Comparison of ENCODE assay signal across 19 cellular contexts in the genomic region with DNA sequence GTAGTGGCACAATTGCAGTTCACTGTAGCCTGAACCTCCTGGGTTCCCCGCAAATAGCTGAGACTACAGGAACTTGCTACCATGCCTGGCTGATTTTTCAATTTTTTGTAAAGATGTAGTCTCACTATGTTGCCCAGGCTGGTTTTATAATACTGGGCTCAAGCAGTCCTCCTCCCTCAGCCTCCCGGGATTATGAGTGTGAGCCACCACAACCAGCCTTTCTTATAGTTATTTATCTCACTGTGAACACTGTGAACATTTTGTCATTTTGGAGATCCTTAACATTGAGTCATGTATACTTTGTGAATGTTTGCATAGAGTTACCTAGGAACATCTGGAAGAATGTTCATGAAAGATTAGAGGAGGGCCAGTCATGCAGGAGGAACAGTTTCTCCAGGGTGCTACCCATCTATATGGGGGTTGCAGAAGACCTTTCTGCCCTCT.
A peak's percentile ranks its signal among the peaks of the same experiment; 100 is the strongest.
DNase-seq lines count a peak whose midpoint lies in the region; ATAC-seq, FAIRE-seq and TF ChIP-seq lines count a peak whose summit lies in the region.
"Had no signal": no experiment of that assay in that cellular context is flagged by ENCODE, and none has a peak within 500 bp of the region (broad histone marks: within the 10 kb centered on the region; RNA-seq: fewer than 3 reads in every experiment).

No MANE protein-coding gene starts in this region.

- H3K27ac ChIP-seq in K562 (ENCODE audit: extremely low read depth, low read depth, low read length), result peak overlapping the region; percentile 22; the same call in 1 of the 3 replicates
- H3K27ac ChIP-seq: spleen had no signal

- intact Hi-C loops in K562 (cut with micrococcal nuclease) (no loop called here), lower leg skin (cut with DNase I; ENCODE audit: low total_unique reads) (no loop called here)

- H3K4me3 Mint-ChIP-seq in stimulated activated effector memory CD8-positive, alpha-beta T cell treated with anti-CD3 and anti-CD28 coated beads, Interleukin-12 subunit alpha, Interleukin-12 subunit beta, amount 100 ng/mL, for 72 hours, result no peak overlapping the region
- H3K4me3 Mint-ChIP-seq: activated CD4-positive, alpha-beta T cell treated with anti-CD3 and anti-CD28 coated beads, Interleukin-2, amount 10 ng/mL, durations not matched to agents 24 days and 14 days had no signal

- no peak overlapping the region for H2AFZ ChIP-seq in K562 (ENCODE audit: low read depth, low read length)

- 25% methylated on average over 2 of the region's 2 CpGs for WGBS in K562 (ENCODE audit: insufficient coverage, low coverage, missing lambda C conversion rate)
- WGBS in lower leg skin, 2 donors, result 90 to 96% methylated on average over 2 of the region's 2 CpGs

- peaks cover 5% of the 10 kb centered on the region for H3K4me1 Mint-ChIP-seq in stimulated activated effector memory CD8-positive, alpha-beta T cell treated with anti-CD3 and anti-CD28 coated beads, Interleukin-12 subunit alpha, Interleukin-12 subunit beta, amount 100 ng/mL, for 72 hours

- H3K4me1 ChIP-seq in K562 (replicated peaks in 1 of 2; ENCODE audit: control insufficient read depth in 2 of 2, insufficient read depth in 2 of 2, low read length in 2 of 2), result peaks cover 7 to 16% of the 10 kb centered on the region in 2 experiments; a peak in 4 of 5 replicates

- peak; percentile 75 for ATAC-seq in K562
- no peak for ATAC-seq in stimulated activated effector memory CD8-positive, alpha-beta T cell treated with anti-CD3 and anti-CD28 coated beads, Interleukin-12 subunit alpha, Interleukin-12 subunit beta, amount 100 ng/mL, for 72 hours
- ATAC-seq: pancreas had no signal

- no peaks in the 10 kb centered on the region for H3K36me3 ChIP-seq in K562 (ENCODE audit: control insufficient read depth, insufficient read depth, low read length)
- H3K36me3 ChIP-seq: pancreas, spleen had no signal

- POLR2A ChIA-PET in K562 (lab: Yijun Ruan, JAX), result interaction anchor here (0.6 to 1.2 kb wide), 3 partner anchors 59 to 580 kb away, joined by 3 read pairs; no protein-coding TSS in a partner anchor

- no peak overlapping the region for H3K9ac ChIP-seq in K562 (ENCODE audit: insufficient read depth in 1 of 2, low read depth in 2 of 2, low read length in 2 of 2)

- CTCF ChIA-PET in K562 (lab: Yijun Ruan, JAX; ENCODE audit: low intra/inter-chr PET ratio), result no interaction called here

- in situ Hi-C loops in K562 (cut with MboI), result no loop called here

- FAIRE-seq in K562 (lab: Jason Lieb, UNC), result peak; percentile 79
- FAIRE-seq: keratinocyte, pancreas had no signal

- H3K79me2 ChIP-seq in K562 (ENCODE audit: control insufficient read depth, insufficient read depth, low read length), result peaks cover 5% of the 10 kb centered on the region; the same call in 2 of the 3 replicates

- BruUV-seq in K562 (replicated peaks; lab: Mats Ljungman, UMichigan), result no TSS peak

- H3K27ac Mint-ChIP-seq in stimulated activated effector memory CD8-positive, alpha-beta T cell treated with anti-CD3 and anti-CD28 coated beads, Interleukin-12 subunit alpha, Interleukin-12 subunit beta, amount 100 ng/mL, for 72 hours, result no peak overlapping the region
- H3K27ac Mint-ChIP-seq: activated CD4-positive, alpha-beta T cell treated with anti-CD3 and anti-CD28 coated beads, Interleukin-2, amount 10 ng/mL, durations not matched to agents 24 days and 14 days had no signal

- TF ChIP-seq POLR2A in K562 (conservative IDR thresholded peaks at IDR 0.05), result no peak
- TF ChIP-seq POLR2A in lower leg skin (IDR thresholded peaks at IDR 0.05), result no peak

- H4K20me1 ChIP-seq in K562 (replicated peaks; ENCODE audit: control insufficient read depth, insufficient read depth, low read length), result no peaks in the 10 kb centered on the region

- H3K4me3 ChIP-seq in GM12865 (ENCODE audit: low read depth, low read length) (no peak overlapping the region), K562 (no peak overlapping the region), lower leg skin (ENCODE audit: low read depth, poor library complexity, severe bottlenecking) (no peak overlapping the region)
- H3K4me3 ChIP-seq: dorsolateral prefrontal cortex, pancreas, spleen had no signal

- no peaks in the 10 kb centered on the region for H3K9me1 ChIP-seq in K562 (ENCODE audit: control insufficient read depth, insufficient read depth, low read length)

- H3K4me2 ChIP-seq in K562 (ENCODE audit: insufficient read depth, low read length), result no peak overlapping the region

- DNase-seq in GM12865 (ENCODE audit: low read depth) (peak; percentile 25), NCI-H526 treated with DMSO at 0.1 percent for 48 hours (lab: John Stamatoyannopoulos, UW) (peak; percentile 54), K562 (ENCODE audit: extremely low read depth in 1 of 4, low spot score in 3 of 4) (peak in 3 of 4 experiments; percentile 19 to 78 (median 78)), kidney glomerular epithelial cell (lab: John Stamatoyannopoulos, UW) (peak; percentile 27), hepatic stellate cell (ENCODE audit: low spot score) (no peak), lower leg skin (ENCODE audit: low spot score in 2 of 2) (no peak), germinal center (ENCODE audit: low spot score) (no peak)
- no peak for DNase-seq in stimulated activated effector memory CD8-positive, alpha-beta T cell treated with anti-CD3 and anti-CD28 coated beads, Interleukin-12 subunit alpha, Interleukin-12 subunit beta, amount 100 ng/mL, for 72 hours (ENCODE audit: low spot score in 2 of 2)
- DNase-seq: activated CD4-positive, alpha-beta T cell treated with anti-CD3 and anti-CD28 coated beads, Interleukin-2, amount 10 ng/mL, durations not matched to agents 24 days and 14 days; dorsolateral prefrontal cortex; foreskin melanocyte; Karpas-422; NCI-H1694 treated with DMSO at 0.1 percent for 48 hours; NCI-H524 treated with DMSO at 0.1 percent for 48 hours; pancreas; RPMI8226; spleen; T-helper 1 cell had no signal

- H3K36me3 Mint-ChIP-seq in stimulated activated effector memory CD8-positive, alpha-beta T cell treated with anti-CD3 and anti-CD28 coated beads, Interleukin-12 subunit alpha, Interleukin-12 subunit beta, amount 100 ng/mL, for 72 hours, result no peaks in the 10 kb centered on the region

- peak; percentile 85 for TF ChIP-seq EP300 in K562 (IDR thresholded peaks at IDR 0.05; ENCODE audit: low read length)

- peaks cover 6% of the 10 kb centered on the region for H3K9me3 Mint-ChIP-seq in stimulated activated effector memory CD8-positive, alpha-beta T cell treated with anti-CD3 and anti-CD28 coated beads, Interleukin-12 subunit alpha, Interleukin-12 subunit beta, amount 100 ng/mL, for 72 hours

- no peaks in the 10 kb centered on the region for H3K9me3 ChIP-seq in K562 (replicated peaks; ENCODE audit: control insufficient read depth, insufficient read depth, low read depth, low read length)
- H3K9me3 ChIP-seq: pancreas had no signal

- TF ChIP-seq RAD21 in K562 (CRISPR knock-in tag; conservative IDR thresholded peaks at IDR 0.05 in 1 of 2, IDR thresholded peaks at IDR 0.05 in 1 of 2), result no peak

- no peak for TF ChIP-seq CTCF in GM12865 (IDR thresholded peaks at IDR 0.05; ENCODE audit: insufficient read depth, low read depth, low read length, missing control alignments)
- TF ChIP-seq CTCF in K562 (IDR thresholded peaks at IDR 0.05 in 2 of 3, conservative IDR thresholded peaks at IDR 0.05 in 1 of 3; ENCODE audit: insufficient read depth in 2 of 3, low read depth in 1 of 3, low read length in 3 of 3), result no peak
- no peak for TF ChIP-seq CTCF in lower leg skin (IDR thresholded peaks at IDR 0.05)

- no peaks in the 10 kb centered on the region for H3K27me3 ChIP-seq in K562 (ENCODE audit: control insufficient read depth in 2 of 2, insufficient read depth in 2 of 2, low read length in 2 of 2)
- H3K27me3 ChIP-seq: dorsolateral prefrontal cortex, pancreas, spleen had no signal

TF ChIP-seq in K562, 482 proteins besides CTCF, POLR2A, EP300 and RAD21 (continues in another document):
- TF ChIP-seq ZNF316 (IDR thresholded peaks at IDR 0.05), result no peak
- TF ChIP-seq DNMT1 (IDR thresholded peaks at IDR 0.05), result no peak
- TF ChIP-seq, protein P1, sequence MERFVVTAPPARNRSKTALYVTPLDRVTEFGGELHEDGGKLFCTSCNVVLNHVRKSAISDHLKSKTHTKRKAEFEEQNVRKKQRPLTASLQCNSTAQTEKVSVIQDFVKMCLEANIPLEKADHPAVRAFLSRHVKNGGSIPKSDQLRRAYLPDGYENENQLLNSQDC (CRISPR knock-in tag; IDR thresholded peaks at IDR 0.05), result no peak
- no peak; the same call in 1 of the 2 replicates for TF ChIP-seq SMARCC2 (IDR thresholded peaks at IDR 0.05; ENCODE audit: low read depth)
- TF ChIP-seq, protein P2, sequence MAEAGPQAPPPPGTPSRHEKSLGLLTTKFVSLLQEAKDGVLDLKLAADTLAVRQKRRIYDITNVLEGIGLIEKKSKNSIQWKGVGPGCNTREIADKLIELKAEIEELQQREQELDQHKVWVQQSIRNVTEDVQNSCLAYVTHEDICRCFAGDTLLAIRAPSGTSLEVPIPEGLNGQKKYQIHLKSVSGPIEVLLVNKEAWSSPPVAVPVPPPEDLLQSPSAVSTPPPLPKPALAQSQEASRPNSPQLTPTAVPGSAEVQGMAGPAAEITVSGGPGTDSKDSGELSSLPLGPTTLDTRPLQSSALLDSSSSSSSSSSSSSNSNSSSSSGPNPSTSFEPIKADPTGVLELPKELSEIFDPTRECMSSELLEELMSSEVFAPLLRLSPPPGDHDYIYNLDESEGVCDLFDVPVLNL (CRISPR knock-in tag; IDR thresholded peaks at IDR 0.05; ENCODE audit: low read depth), result no peak
- no peak for TF ChIP-seq MEF2A (IDR thresholded peaks at IDR 0.05; ENCODE audit: control insufficient read depth, low read depth, low read length)
- TF ChIP-seq YBX1 (IDR thresholded peaks at IDR 0.05), result no peak
- no peak for TF ChIP-seq EWSR1 (IDR thresholded peaks at IDR 0.05; ENCODE audit: borderline replicate concordance, low read depth, partially characterized antibody)
- TF ChIP-seq, protein P3, sequence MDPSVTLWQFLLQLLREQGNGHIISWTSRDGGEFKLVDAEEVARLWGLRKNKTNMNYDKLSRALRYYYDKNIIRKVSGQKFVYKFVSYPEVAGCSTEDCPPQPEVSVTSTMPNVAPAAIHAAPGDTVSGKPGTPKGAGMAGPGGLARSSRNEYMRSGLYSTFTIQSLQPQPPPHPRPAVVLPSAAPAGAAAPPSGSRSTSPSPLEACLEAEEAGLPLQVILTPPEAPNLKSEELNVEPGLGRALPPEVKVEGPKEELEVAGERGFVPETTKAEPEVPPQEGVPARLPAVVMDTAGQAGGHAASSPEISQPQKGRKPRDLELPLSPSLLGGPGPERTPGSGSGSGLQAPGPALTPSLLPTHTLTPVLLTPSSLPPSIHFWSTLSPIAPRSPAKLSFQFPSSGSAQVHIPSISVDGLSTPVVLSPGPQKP (CRISPR knock-in tag; IDR thresholded peaks at IDR 0.05), result no peak

Comparison
In these comparisons a context has a peak if more than half of its experiments do, and no peak if none do; other contexts are left out.
1. DNase-seq: peak in GM12865 (single experiment), NCI-H526 treated with DMSO at 0.1 percent for 48 hours (single experiment), K562 (3 of 4) and kidney glomerular epithelial cell (single experiment); none in hepatic stellate cell (single experiment), lower leg skin (0 of 2), germinal center (single experiment) and stimulated activated effector memory CD8-positive, alpha-beta T cell treated with anti-CD3 and anti-CD28 coated beads, Interleukin-12 subunit alpha, Interleukin-12 subunit beta, amount 100 ng/mL, for 72 hours (0 of 2).